ENCODE assay signal across 26 cellular contexts in genomic region chr22:22923379-22923778, GRCh38. TPM values are rescaled to one million over a fixed set of nuclear protein-coding genes. Genes with fewer than 3 reads are reported as not detected.
"Had no signal": no experiment of that assay in that cellular context is flagged by ENCODE, and none has a peak within 500 bp of the region (broad histone marks: within the 10 kb centered on the region; RNA-seq: fewer than 3 reads in every experiment).

No MANE protein-coding gene starts in this region.

- H3K36me3 ChIP-seq: adrenal gland had no signal

- DNase-seq: activated CD4-positive, alpha-beta T cell treated with anti-CD3 and anti-CD28 coated beads for 36 hours; activated CD4-positive, alpha-beta T cell treated with anti-CD3 and anti-CD28 coated beads, Interleukin-2, amount 50 U/mL, for 1 hour; activated CD8-positive, alpha-beta memory T cell treated with anti-CD3 and anti-CD28 coated beads, Interleukin-2, amount 50 U/mL, for 48 hours; activated CD8-positive, alpha-beta T cell treated with anti-CD3 and anti-CD28 coated beads for 36 hours; activated effector memory CD4-positive, alpha-beta T cell treated with Interleukin-2 at 50 U/mL for 16 hours; activated naive CD4-positive, alpha-beta T cell; activated T-cell treated with anti-CD3 and anti-CD28 coated beads, Interleukin-2, amount 50 U/mL, for 1 hour; adrenal gland; anterior cingulate cortex; Karpas-422; MM.1S; NCI-H1048; NCI-H146; NCI-H187 treated with DMSO at 0.1 percent for 48 hours; NCI-H2081 treated with DMSO at 0.1 percent for 48 hours; NCI-H446; NCI-H524; PC-9; SHP77 treated with DMSO at 0.1 percent for 48 hours had no signal

- H3K9me3 Mint-ChIP-seq: activated CD8-positive, alpha-beta T cell treated with anti-CD3 and anti-CD28 coated beads for 36 hours; activated T-helper 1 cell treated with anti-CD3 and anti-CD28 coated beads, Interleukin-12 subunit alpha, Interleukin-12 subunit beta, Interleukin-2, Interleukin-4 antibody, amounts not matched to agents 30 ng/mL and 10 ng/mL and 1 ng/mL, durations not matched to agents 14 hours and 24 hours and 36 hours had no signal

- H3K4me3 Mint-ChIP-seq: activated CD4-positive, alpha-beta T cell treated with anti-CD3 and anti-CD28 coated beads for 36 hours; activated CD8-positive, alpha-beta T cell treated with anti-CD3 and anti-CD28 coated beads for 36 hours; activated naive CD8-positive, alpha-beta T cell; activated T-helper 1 cell treated with anti-CD3 and anti-CD28 coated beads, Interleukin-12 subunit alpha, Interleukin-12 subunit beta, Interleukin-2, Interleukin-4 antibody, amounts not matched to agents 30 ng/mL and 10 ng/mL and 1 ng/mL, durations not matched to agents 14 hours and 24 hours and 36 hours had no signal

- H3K36me3 Mint-ChIP-seq: activated naive CD8-positive, alpha-beta T cell had no signal

- H3K27ac ChIP-seq: adrenal gland, PC-9, VCaP had no signal

- H3K27ac Mint-ChIP-seq: activated CD4-positive, alpha-beta T cell treated with anti-CD3 and anti-CD28 coated beads for 36 hours; activated CD8-positive, alpha-beta T cell treated with anti-CD3 and anti-CD28 coated beads for 36 hours; activated naive CD8-positive, alpha-beta T cell; activated T-helper 1 cell treated with anti-CD3 and anti-CD28 coated beads, Interleukin-12 subunit alpha, Interleukin-12 subunit beta, Interleukin-2, Interleukin-4 antibody, amounts not matched to agents 30 ng/mL and 10 ng/mL and 1 ng/mL, durations not matched to agents 14 hours and 24 hours and 36 hours had no signal

- H3K27me3 Mint-ChIP-seq: activated CD4-positive, alpha-beta T cell treated with anti-CD3 and anti-CD28 coated beads for 36 hours; activated CD8-positive, alpha-beta T cell treated with anti-CD3 and anti-CD28 coated beads for 36 hours; activated naive CD8-positive, alpha-beta T cell had no signal

- H3K4me1 ChIP-seq: adrenal gland had no signal

- H2AFZ ChIP-seq: PC-9 had no signal

- H3K4me3 ChIP-seq: adrenal gland, PC-9 had no signal

- ATAC-seq: activated CD4-positive, alpha-beta T cell treated with anti-CD3 and anti-CD28 coated beads for 36 hours; activated CD8-positive, alpha-beta T cell treated with anti-CD3 and anti-CD28 coated beads for 36 hours had no signal

- H3K9me3 ChIP-seq: adrenal gland had no signal

- H3K4me2 ChIP-seq: PC-9 had no signal

RNA-seq across cellular contexts. Expression of gene IGLL5, which starts 35.8 kb away (rescaled TPM):
- total RNA-seq: activated CD4-positive, alpha-beta T cell treated with anti-CD3 and anti-CD28 coated beads for 36 hours; activated CD8-positive, alpha-beta T cell treated with anti-CD3 and anti-CD28 coated beads for 36 hours; activated T-helper 1 cell treated with anti-CD3 and anti-CD28 coated beads, Interleukin-12 subunit alpha, Interleukin-12 subunit beta, Interleukin-2, Interleukin-4 antibody, amounts not matched to agents 30 ng/mL and 10 ng/mL and 1 ng/mL, durations not matched to agents 14 hours and 24 hours and 36 hours; cardiac septum; cerebellum; PC-9; SK-MEL-5; T-helper 2 cell treated with Interferon-gamma antibody and Interleukin-4, amounts not matched to agents 100 ng/mL and 5 ng/mL, for 36 hours had no signal
